ENCODE assay signal across 1 cellular context in genomic region chr3:43286886-43287301, GRCh38.
TF ChIP-seq lines count a peak whose summit lies in the region.

No MANE protein-coding gene starts in this region.

TF ChIP-seq in GM23338, 12 proteins besides CTCF, POLR2A, EP300 and RAD21 (continued from another document):
- TF ChIP-seq ZNF331 (CRISPR knock-in tag; IDR thresholded peaks at IDR 0.05; ENCODE audit: low read depth) (no peak), JUNB (IDR thresholded peaks at IDR 0.05; ENCODE audit: unreplicated experiment) (no peak), POLR2AphosphoS5 (IDR thresholded peaks at IDR 0.05; ENCODE audit: low read depth) (no peak), EZH2phosphoT487 (IDR thresholded peaks at IDR 0.05; ENCODE audit: unreplicated experiment) (no peak)
